Comparison of ENCODE assay signal across 14 cellular contexts in the genomic region with DNA sequence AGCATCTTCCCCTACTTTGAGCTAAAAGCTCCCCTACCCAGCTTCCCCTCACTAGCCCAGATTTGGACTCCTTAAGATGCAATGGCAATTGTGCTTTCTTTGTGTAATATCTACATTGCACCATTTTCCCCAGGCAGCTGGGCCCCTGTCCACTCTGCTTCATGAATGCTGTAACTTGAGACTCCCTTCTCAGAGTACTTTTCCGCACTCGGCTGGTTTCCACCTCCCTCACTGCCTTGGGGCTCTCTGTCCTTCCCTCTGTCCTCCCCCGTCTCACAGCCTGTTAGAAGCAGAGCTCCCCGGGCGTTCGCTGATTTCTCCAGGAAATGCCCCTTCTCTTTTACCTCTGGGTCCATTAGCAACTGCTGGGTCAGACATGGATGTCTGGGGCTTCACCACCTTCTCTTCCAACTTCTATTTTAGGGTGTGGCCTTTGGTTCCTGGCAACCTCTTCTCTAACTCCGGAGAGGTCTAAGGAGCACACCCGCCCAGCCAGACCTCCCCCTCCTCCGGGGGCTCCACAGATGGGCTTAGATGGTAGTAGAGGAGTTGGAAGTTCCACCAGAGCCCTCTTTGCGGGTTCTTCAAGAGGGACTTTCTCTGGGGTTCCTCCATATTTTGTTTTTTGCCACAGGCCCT. TPM values are rescaled to one million over a fixed set of nuclear protein-coding genes. Genes with fewer than 3 reads are reported as not detected.
DNase-seq lines count a peak whose midpoint lies in the region; ATAC-seq, FAIRE-seq and TF ChIP-seq lines count a peak whose summit lies in the region.
"Had no signal": no experiment of that assay in that cellular context is flagged by ENCODE, and none has a peak within 500 bp of the region (broad histone marks: within the 10 kb centered on the region; RNA-seq: fewer than 3 reads in every experiment).

No MANE protein-coding gene starts in this region.

- no peak overlapping the region for H3K9ac ChIP-seq in HepG2 (ENCODE audit: insufficient read depth, low read depth, low read length)

- DNase-seq in HepG2 (ENCODE audit: low spot score) (no peak), right lobe of liver (no peak), amniotic epithelial cell (ENCODE audit: low read depth) (peak; percentile 61), islet precursor cell (peak; percentile 83), type B pancreatic cell (ENCODE audit: extremely low spot score, unreplicated experiment) (no peak), NAMALWA (ENCODE audit: low spot score) (no peak)
- DNase-seq: activated gamma-delta T cell had no signal

- intact Hi-C loops in HepG2 (cut with micrococcal nuclease; ENCODE audit: unreplicated experiment): no loop called here
- intact Hi-C loops in right lobe of liver (cut with DNase I): no loop called here

- H3K27me3 ChIP-seq in HepG2 (ENCODE audit: control insufficient read depth in 1 of 2, insufficient read depth in 2 of 2, low read length in 2 of 2) (peaks cover 4 to 40% of the 10 kb centered on the region in 2 experiments), right lobe of liver (no peaks in the 10 kb centered on the region)

- 42% methylated on average over 9 of the region's 10 CpGs for WGBS in HepG2 (ENCODE audit: low lambda C conversion rate)
- 91% methylated on average over 7 of the region's 10 CpGs for WGBS in right lobe of liver (ENCODE audit: insufficient coverage, low coverage, low lambda C conversion rate, missing lambda C conversion rate)

- H3K27ac ChIP-seq in HepG2 (ENCODE audit: extremely low read length, insufficient read depth, low read length): no peak overlapping the region
- H3K27ac ChIP-seq in right lobe of liver: no peak overlapping the region
- H3K27ac ChIP-seq: VCaP had no signal

- H2AFZ ChIP-seq in HepG2 (ENCODE audit: low read length): no peak overlapping the region

- TF ChIP-seq EP300 in HepG2 (IDR thresholded peaks at IDR 0.05; ENCODE audit: low read depth in 2 of 2, low read length in 2 of 2) (no peak), HepG2 (CRISPR knock-in tag; IDR thresholded peaks at IDR 0.05; ENCODE audit: borderline replicate concordance) (no peak)

- peak overlapping the region; percentile 73 for H3K4me3 Mint-ChIP-seq in type B pancreatic cell
- H3K4me3 Mint-ChIP-seq: CD14-positive monocyte had no signal

- no peak overlapping the region for H3K4me3 ChIP-seq in HepG2 (replicated peaks in 1 of 3; ENCODE audit: insufficient read depth in 1 of 3, low read depth in 2 of 3, low read length in 3 of 3)
- H3K4me3 ChIP-seq in right lobe of liver: no peak overlapping the region

- no peak for TF ChIP-seq POLR2A in HepG2 (IDR thresholded peaks at IDR 0.05; ENCODE audit: insufficient read depth in 1 of 2, low read depth in 2 of 2, low read length in 2 of 2)
- no peak for TF ChIP-seq POLR2A in right lobe of liver (IDR thresholded peaks at IDR 0.05)

- POLR2A ChIA-PET in HepG2 (lab: Yijun Ruan, JAX): no interaction called here

- no peak overlapping the region for H3K4me2 ChIP-seq in HepG2 (ENCODE audit: low read depth, low read length)

- in situ Hi-C loops in HepG2 (cut with HindIII; ENCODE audit: extremely low pct_ligation_motif_present, low pct_unique_long_range_greater_than_20kb): no loop called here

- no peak for FAIRE-seq in HepG2 (lab: Jason Lieb, UNC)
- FAIRE-seq: GM12892 had no signal

- no peaks in the 10 kb centered on the region for H3K9me3 ChIP-seq in HepG2 (ENCODE audit: low read length)
- H3K9me3 ChIP-seq in right lobe of liver: no peaks in the 10 kb centered on the region

- TF ChIP-seq CTCF in HepG2 (CRISPR knock-in tag; IDR thresholded peaks at IDR 0.05) (no peak), right lobe of liver (IDR thresholded peaks at IDR 0.05) (no peak), type B pancreatic cell (conservative IDR thresholded peaks at IDR 0.05) (no peak)

- H3K4me1 ChIP-seq in HepG2 (ENCODE audit: insufficient read depth, low read length) (peaks cover 40% of the 10 kb centered on the region), right lobe of liver (peaks cover 0 to 14% (median 0%) of the 10 kb centered on the region in 4 donors)

- H4K20me1 ChIP-seq in HepG2 (ENCODE audit: insufficient read depth, low read length): no peaks in the 10 kb centered on the region

- no peaks in the 10 kb centered on the region for H3K9me3 Mint-ChIP-seq in type B pancreatic cell

- peaks cover 40% of the 10 kb centered on the region for H3K4me1 Mint-ChIP-seq in type B pancreatic cell (ENCODE audit: unreplicated experiment)

- no TSS peak for BruUV-seq in HepG2 (replicated peaks; lab: Mats Ljungman, UMichigan)

- H3K36me3 Mint-ChIP-seq in type B pancreatic cell: no peaks in the 10 kb centered on the region
- H3K36me3 Mint-ChIP-seq: CD14-positive monocyte had no signal

- TF ChIP-seq RAD21 in HepG2 (CRISPR knock-in tag; IDR thresholded peaks at IDR 0.05): no peak

- no peaks in the 10 kb centered on the region for H3K79me2 ChIP-seq in HepG2 (ENCODE audit: insufficient read depth, low read length)

- CTCF ChIA-PET in HepG2 (lab: Yijun Ruan, JAX; ENCODE audit: low intra/inter-chr PET ratio, low total read pairs): no interaction called here

- H3K27ac Mint-ChIP-seq in type B pancreatic cell: peak overlapping the region; percentile 68

- no peak for ATAC-seq in HepG2
- no peak for ATAC-seq in right lobe of liver
- no peak for ATAC-seq in HG03439 (IDR thresholded peaks at IDR 0.05; ENCODE audit: unreplicated experiment)
- ATAC-seq in GM19395 (IDR thresholded peaks at IDR 0.05; ENCODE audit: unreplicated experiment): no peak
- ATAC-seq: left lobe of liver had no signal

- no peaks in the 10 kb centered on the region for H3K36me3 ChIP-seq in HepG2 (replicated peaks in 1 of 2; ENCODE audit: control insufficient read depth in 1 of 2, insufficient read depth in 2 of 2, low read length in 2 of 2)
- no peaks in the 10 kb centered on the region for H3K36me3 ChIP-seq in right lobe of liver

- peaks cover 6% of the 10 kb centered on the region for H3K27me3 Mint-ChIP-seq in type B pancreatic cell

TF ChIP-seq in HepG2, 621 proteins besides CTCF, POLR2A, EP300 and RAD21:
- TF ChIP-seq SIX4 (CRISPR knock-in tag; IDR thresholded peaks at IDR 0.05) (peak; percentile 76), ISL2 (CRISPR knock-in tag; IDR thresholded peaks at IDR 0.05) (no peak), ZNF3 (CRISPR knock-in tag; IDR thresholded peaks at IDR 0.05) (no peak), SIX1 (CRISPR knock-in tag; IDR thresholded peaks at IDR 0.05; ENCODE audit: borderline replicate concordance) (peak; percentile 65; the same call in 1 of the 2 replicates)
TF ChIP-seq in HepG2: peak in this region for 2.

RNA-seq across cellular contexts. Expression of a gene that starts 2.9 kb away (rescaled TPM):
- total RNA-seq in HepG2 (2016; rRNA removed; fragmentation: Illumina TruSeq; extraction: Trizol) (0.04 TPM in 1 of 2 replicates, not detected in the other), right lobe of liver (not detected), type B pancreatic cell (ENCODE audit: low replicate concordance) (0.40 and 1.2 TPM in 2 replicates)
- total RNA-seq in HepG2 (2016; cell fraction: cytosol; rRNA removed; fragmentation: Illumina TruSeq; extraction: Trizol; ENCODE audit: low read depth): 0.09 TPM in 1 of 2 replicates, not detected in the other
- total RNA-seq in HepG2 (2016; cell fraction: insoluble cytoplasmic fraction; rRNA removed; fragmentation: Illumina TruSeq; extraction: Trizol): 0.04 TPM in 1 of 2 replicates, not detected in the other
- 0.12 TPM in 1 of 2 replicates, not detected in the other for total RNA-seq in HepG2 (2016; cell fraction: membrane; rRNA removed; fragmentation: Illumina TruSeq; extraction: Trizol)
- total RNA-seq in HepG2 (2016; cell fraction: nucleus; rRNA removed; fragmentation: Illumina TruSeq; extraction: Trizol): 0.16 and 0.19 TPM in 2 replicates
- polyA plus RNA-seq in HepG2 (2011; rRNA removed): not detected in 2 replicates
- polyA plus RNA-seq in HepG2 (2011; cell fraction: cytosol; rRNA removed): not detected in 2 replicates
- not detected in 2 replicates for polyA plus RNA-seq in HepG2 (2011; cell fraction: nucleus; rRNA removed)
- polyA plus RNA-seq in HepG2 (2012): not detected in 2 replicates
- polyA plus RNA-seq in HepG2 (2016; cell fraction: cytosol; fragmentation: Illumina TruSeq; extraction: Trizol; ENCODE audit: low read depth): not detected in 2 replicates
- not detected in 2 replicates for polyA plus RNA-seq in HepG2 (2016; cell fraction: insoluble cytoplasmic fraction; fragmentation: Illumina TruSeq; extraction: Trizol; ENCODE audit: low read depth)
- polyA plus RNA-seq in HepG2 (2016; cell fraction: membrane; fragmentation: Illumina TruSeq; extraction: Trizol; ENCODE audit: low read depth): not detected in 2 replicates
- not detected in 2 replicates for polyA plus RNA-seq in HepG2 (2016; cell fraction: nucleus; fragmentation: Illumina TruSeq; extraction: Trizol; ENCODE audit: insufficient read depth, low read depth)
- not detected in 2 replicates for polyA minus RNA-seq in HepG2 (2011; rRNA and poly(A)+ RNA removed; ENCODE audit: low replicate concordance)
- not detected in 2 replicates for polyA minus RNA-seq in HepG2 (2011; cell fraction: cytosol; rRNA and poly(A)+ RNA removed)
- polyA minus RNA-seq in HepG2 (2011; cell fraction: nucleus; rRNA and poly(A)+ RNA removed): 0.13 and 0.25 TPM in 2 replicates
- total RNA-seq: left lobe of liver, OCI-LY7 had no signal
- polyA plus RNA-seq: CD14-positive monocyte had no signal

RNA-seq across cellular contexts. Expression of a gene that starts 51.4 kb away (rescaled TPM):
- total RNA-seq in HepG2 (2016; rRNA removed; fragmentation: Illumina TruSeq; extraction: Trizol) (49.9 and 51.7 TPM in 2 replicates), right lobe of liver (10 to 100 TPM; 13.6 to 28.5 (median 19.6) TPM), type B pancreatic cell (ENCODE audit: low replicate concordance) (22.7 and 27.9 TPM in 2 replicates)
- 22.4 and 22.8 TPM in 2 replicates for total RNA-seq in HepG2 (2016; cell fraction: cytosol; rRNA removed; fragmentation: Illumina TruSeq; extraction: Trizol; ENCODE audit: low read depth)
- total RNA-seq in HepG2 (2016; cell fraction: insoluble cytoplasmic fraction; rRNA removed; fragmentation: Illumina TruSeq; extraction: Trizol): 49.9 and 50.1 TPM in 2 replicates
- 39.2 and 45.6 TPM in 2 replicates for total RNA-seq in HepG2 (2016; cell fraction: membrane; rRNA removed; fragmentation: Illumina TruSeq; extraction: Trizol)
- 52.1 and 54.6 TPM in 2 replicates for total RNA-seq in HepG2 (2016; cell fraction: nucleus; rRNA removed; fragmentation: Illumina TruSeq; extraction: Trizol)
- polyA plus RNA-seq in HepG2 (2011; rRNA removed): 34.0 and 39.7 TPM in 2 replicates
- 20.4 and 25.8 TPM in 2 replicates for polyA plus RNA-seq in HepG2 (2011; cell fraction: cytosol; rRNA removed)
- 140 TPM in 2 replicates for polyA plus RNA-seq in HepG2 (2011; cell fraction: nucleus; rRNA removed)
- polyA plus RNA-seq in HepG2 (2012): 25.0 and 26.7 TPM in 2 replicates
- 18.5 and 22.5 TPM in 2 replicates for polyA plus RNA-seq in HepG2 (2016; cell fraction: cytosol; fragmentation: Illumina TruSeq; extraction: Trizol; ENCODE audit: low read depth)
- polyA plus RNA-seq in HepG2 (2016; cell fraction: insoluble cytoplasmic fraction; fragmentation: Illumina TruSeq; extraction: Trizol; ENCODE audit: low read depth): 53.5 and 57.9 TPM in 2 replicates
- 31.2 and 31.3 TPM in 2 replicates for polyA plus RNA-seq in HepG2 (2016; cell fraction: membrane; fragmentation: Illumina TruSeq; extraction: Trizol; ENCODE audit: low read depth)
- polyA plus RNA-seq in HepG2 (2016; cell fraction: nucleus; fragmentation: Illumina TruSeq; extraction: Trizol; ENCODE audit: insufficient read depth, low read depth): 84.5 and 98.6 TPM in 2 replicates
- polyA minus RNA-seq in HepG2 (2011; rRNA and poly(A)+ RNA removed; ENCODE audit: low replicate concordance): 0.12 and 67.0 TPM in 2 replicates
- 13.4 and 16.0 TPM in 2 replicates for polyA minus RNA-seq in HepG2 (2011; cell fraction: cytosol; rRNA and poly(A)+ RNA removed)
- 74.3 and 88.9 TPM in 2 replicates for polyA minus RNA-seq in HepG2 (2011; cell fraction: nucleus; rRNA and poly(A)+ RNA removed)

Comparison
In these comparisons a context has a peak if more than half of its experiments do, and no peak if none do; other contexts are left out.
1. DNase-seq: peak in amniotic epithelial cell (single experiment) and islet precursor cell (single experiment); none in HepG2 (single experiment), right lobe of liver (0 of 3), type B pancreatic cell (single experiment) and NAMALWA (single experiment).